ENCODE assay signal across 25 cellular contexts in the genomic region with DNA sequence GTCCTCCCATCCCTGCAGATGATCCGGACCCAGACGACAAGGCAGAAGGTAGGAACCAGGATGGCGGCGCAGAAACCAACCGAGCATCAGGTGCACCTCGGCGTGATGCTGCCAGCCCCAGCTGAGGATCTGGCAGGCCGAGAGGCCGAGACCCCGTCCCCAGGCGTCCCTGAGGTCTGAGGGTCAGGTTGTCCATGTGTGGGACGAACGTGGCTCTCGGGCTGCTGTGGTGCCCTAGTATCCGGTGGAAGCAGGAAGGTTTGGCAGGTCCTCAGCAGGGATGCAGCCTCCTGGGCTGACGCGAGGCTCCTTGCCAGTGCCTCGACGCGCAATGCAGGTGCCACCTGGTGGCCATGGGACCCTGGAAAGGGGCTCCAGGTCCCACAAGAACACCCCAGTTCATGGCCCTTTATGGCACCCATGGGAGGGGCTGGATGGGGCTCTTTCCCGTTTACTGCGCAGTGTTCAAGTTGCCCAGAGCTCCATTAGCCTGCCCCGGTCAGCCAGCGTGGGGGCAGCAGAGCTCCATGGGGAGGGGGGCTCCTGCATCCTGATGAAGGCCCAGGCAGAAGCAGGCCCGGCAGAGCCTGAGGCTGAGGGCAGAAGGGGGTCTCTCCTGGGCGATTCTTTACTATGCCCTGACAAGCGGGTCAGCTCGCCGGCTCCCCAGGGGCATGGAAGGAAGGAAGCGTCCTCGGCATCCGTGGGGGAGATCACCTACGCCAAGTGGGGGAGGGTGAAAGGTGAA.
"Had no signal": no experiment of that assay in that cellular context is flagged by ENCODE, and none has a peak within 500 bp of the region (broad histone marks: within the 10 kb centered on the region; RNA-seq: fewer than 3 reads in every experiment).

No MANE protein-coding gene starts in this region.

- FAIRE-seq: endothelial cell of umbilical vein, TTC549 had no signal

- H3K79me2 ChIP-seq: parathyroid adenoma had no signal

- H2AFZ ChIP-seq: parathyroid adenoma had no signal

- H3K36me3 Mint-ChIP-seq: activated CD4-positive, alpha-beta memory T cell treated with anti-CD3 and anti-CD28 coated beads for 36 hours had no signal

- H3K4me1 ChIP-seq: parathyroid adenoma, tibial nerve, uterus had no signal

- H3K36me3 ChIP-seq: esophagus muscularis mucosa, heart right ventricle, left ventricle myocardium inferior, neutrophil, tibial nerve, uterus had no signal

- H3K27ac ChIP-seq: esophagus muscularis mucosa, heart right ventricle, left ventricle myocardium inferior, neutrophil, parathyroid adenoma, tibial nerve, uterus had no signal

- H3K9me3 Mint-ChIP-seq: activated CD4-positive, alpha-beta memory T cell treated with anti-CD3 and anti-CD28 coated beads for 36 hours; activated T-helper 17 cell treated with anti-CD3 and anti-CD28 coated beads, Interleukin-2, amount 50 U/mL, for 72 hours had no signal

- H3K9ac ChIP-seq: parathyroid adenoma had no signal

- DNase-seq: activated B cell treated with CpG ODN at 0.5 μM for 24 hours; activated CD4-positive, alpha-beta memory T cell treated with anti-CD3 and anti-CD28 coated beads for 36 hours; activated CD4-positive, alpha-beta T cell treated with anti-CD3 and anti-CD28 coated beads for 4 hours; activated naive CD4-positive, alpha-beta T cell; activated T-cell treated with anti-CD3 and anti-CD28 coated beads, Interleukin-2, amount 50 U/mL, for 1 hour; anterior cingulate cortex; cerebellar nuclear complex; effector CD4-positive, alpha-beta T cell; heart right ventricle; kidney glomerular epithelial cell; left ventricle myocardium inferior; mesenchymal stem cell; naive B cell; stimulated activated CD4-positive, alpha-beta T cell treated with anti-CD3 and anti-CD28 coated beads, Interleukin-2, amount 100 ng/mL, for 24 hours; stimulated activated naive CD4-positive, alpha-beta T cell treated with Interleukin-2 at 50 U/mL for 16 hours; uterus had no signal

- H3K4me3 ChIP-seq: esophagus muscularis mucosa, heart right ventricle, left ventricle myocardium inferior, mucosa of descending colon, tibial nerve, uterus had no signal

- H3K4me3 Mint-ChIP-seq: activated B cell treated with CpG ODN at 0.5 μM for 24 hours; activated CD4-positive, alpha-beta memory T cell treated with anti-CD3 and anti-CD28 coated beads for 36 hours; activated T-helper 17 cell treated with anti-CD3 and anti-CD28 coated beads, Interleukin-2, amount 50 U/mL, for 72 hours; naive B cell; T-helper 2 cell treated with Interferon-gamma antibody and Interleukin-4, amounts not matched to agents 5 μg/mL and 100 μg/mL, for 36 hours had no signal

- H3K9me3 ChIP-seq: esophagus muscularis mucosa, heart right ventricle, left ventricle myocardium inferior, mucosa of descending colon, neutrophil, tibial nerve, uterus had no signal

- H3K27me3 Mint-ChIP-seq: activated T-helper 17 cell treated with anti-CD3 and anti-CD28 coated beads, Interleukin-2, amount 50 U/mL, for 72 hours had no signal

- ATAC-seq: activated T-helper 17 cell treated with anti-CD3 and anti-CD28 coated beads, Interleukin-2, amount 50 U/mL, for 72 hours; heart right ventricle; mucosa of descending colon had no signal

- H3K27ac Mint-ChIP-seq: activated B cell treated with CpG ODN at 0.5 μM for 24 hours; activated CD4-positive, alpha-beta memory T cell treated with anti-CD3 and anti-CD28 coated beads for 36 hours; activated T-helper 17 cell treated with anti-CD3 and anti-CD28 coated beads, Interleukin-2, amount 50 U/mL, for 72 hours; naive B cell; T-helper 2 cell treated with Interferon-gamma antibody and Interleukin-4, amounts not matched to agents 5 μg/mL and 100 μg/mL, for 36 hours had no signal

- H3K27me3 ChIP-seq: uterus had no signal

- H3K4me1 Mint-ChIP-seq: activated B cell treated with CpG ODN at 0.5 μM for 24 hours; activated T-helper 17 cell treated with anti-CD3 and anti-CD28 coated beads, Interleukin-2, amount 50 U/mL, for 72 hours; naive B cell had no signal
